ENCODE assay signal across 12 cellular contexts in genomic region chr3:50156549-50156948, GRCh38. TPM values are rescaled to one million over a fixed set of nuclear protein-coding genes. Genes with fewer than 3 reads are reported as not detected.
DNase-seq lines count a peak whose midpoint lies in the region; ATAC-seq and TF ChIP-seq lines count a peak whose summit lies in the region.
"Had no signal": no experiment of that assay in that cellular context is flagged by ENCODE, and none has a peak within 500 bp of the region (broad histone marks: within the 10 kb centered on the region; RNA-seq: fewer than 3 reads in every experiment).

No MANE protein-coding gene starts in this region.

- H3K27ac Mint-ChIP-seq in osteocyte (ENCODE audit: unreplicated experiment): no peak overlapping the region
- no peak overlapping the region for H3K27ac Mint-ChIP-seq in activated naive CD4-positive, alpha-beta T cell treated with anti-CD3 and anti-CD28 coated beads for 36 hours
- H3K27ac Mint-ChIP-seq: CD4-positive, CD25-positive, alpha-beta regulatory T cell had no signal

- H3K27ac ChIP-seq in RWPE1: peak overlapping the region; percentile 99
- H3K27ac ChIP-seq in effector memory CD4-positive, alpha-beta T cell (ENCODE audit: insufficient read depth, low read length, poor library complexity, severe bottlenecking): no peak overlapping the region
- H3K27ac ChIP-seq: SJSA1 had no signal

- ATAC-seq in HG03108 (IDR thresholded peaks at IDR 0.05; ENCODE audit: unreplicated experiment): no peak

- CTCF ChIA-PET in AG04449 (lab: Yijun Ruan, JAX) (interaction anchor here (0.7 to 1.5 kb wide), 8 partner anchors 9 to 70 kb away, joined by 3 to 6 read pairs (median 4); no protein-coding TSS in a partner anchor), RWPE1 (lab: Yijun Ruan, JAX) (interaction anchor here (0.9 to 1.0 kb wide), 3 partner anchors 36 to 70 kb away, joined by 3 to 5 read pairs (median 3); no protein-coding TSS in a partner anchor)
- CTCF ChIA-PET in activated naive CD4-positive, alpha-beta T cell treated with anti-CD3 and anti-CD28 coated beads for 36 hours (lab: Charles Lee): interaction anchor here (1.5 kb wide), 1 partner anchor 36 kb away, joined by 4 read pairs; no protein-coding TSS in a partner anchor

- no peaks in the 10 kb centered on the region for H3K9me3 Mint-ChIP-seq in osteocyte (ENCODE audit: unreplicated experiment)
- H3K9me3 Mint-ChIP-seq in activated naive CD4-positive, alpha-beta T cell treated with anti-CD3 and anti-CD28 coated beads for 36 hours: no peaks in the 10 kb centered on the region
- H3K9me3 Mint-ChIP-seq: central memory CD8-positive, alpha-beta T cell had no signal

- peaks cover 31% of the 10 kb centered on the region for H3K4me1 Mint-ChIP-seq in osteocyte (ENCODE audit: unreplicated experiment)
- H3K4me1 Mint-ChIP-seq in activated naive CD4-positive, alpha-beta T cell treated with anti-CD3 and anti-CD28 coated beads for 36 hours (ENCODE audit: low read depth): peaks cover 6% of the 10 kb centered on the region

- no peaks in the 10 kb centered on the region for H3K36me3 Mint-ChIP-seq in osteocyte (ENCODE audit: unreplicated experiment)
- no peaks in the 10 kb centered on the region for H3K36me3 Mint-ChIP-seq in activated naive CD4-positive, alpha-beta T cell treated with anti-CD3 and anti-CD28 coated beads for 36 hours (ENCODE audit: low read depth)
- H3K36me3 Mint-ChIP-seq: CD4-positive, CD25-positive, alpha-beta regulatory T cell had no signal

- H3K4me1 ChIP-seq in effector memory CD4-positive, alpha-beta T cell (ENCODE audit: control insufficient read depth, insufficient read depth, low read length, poor library complexity, severe bottlenecking): peaks cover 13% of the 10 kb centered on the region

- no peaks in the 10 kb centered on the region for H3K9me3 ChIP-seq in effector memory CD4-positive, alpha-beta T cell (ENCODE audit: control insufficient read depth, low read length)
- H3K9me3 ChIP-seq: SJSA1 had no signal

- H3K36me3 ChIP-seq in effector memory CD4-positive, alpha-beta T cell (ENCODE audit: control insufficient read depth, insufficient read depth, low read length): no peaks in the 10 kb centered on the region
- H3K36me3 ChIP-seq: SJSA1 had no signal

- H3K27me3 Mint-ChIP-seq in osteocyte (ENCODE audit: unreplicated experiment): peaks cover 23% of the 10 kb centered on the region
- H3K27me3 Mint-ChIP-seq in activated naive CD4-positive, alpha-beta T cell treated with anti-CD3 and anti-CD28 coated beads for 36 hours (ENCODE audit: low read depth): peaks cover 26% of the 10 kb centered on the region

- intact Hi-C loops in activated naive CD4-positive, alpha-beta T cell treated with anti-CD3 and anti-CD28 coated beads for 36 hours (cut with micrococcal nuclease): no loop called here

- H3K4me3 ChIP-seq in AG04449 (ENCODE audit: low read depth, low read length) (peak overlapping the region; percentile 52), fibroblast of the aortic adventitia (ENCODE audit: low read depth, low read length) (peak overlapping the region; percentile 70)
- no peak overlapping the region for H3K4me3 ChIP-seq in effector memory CD4-positive, alpha-beta T cell (ENCODE audit: insufficient read depth, low read depth, low read length, poor library complexity, severe bottlenecking)
- H3K4me3 ChIP-seq: SJSA1 had no signal

- TF ChIP-seq CTCF in AG04449 (IDR thresholded peaks at IDR 0.05; ENCODE audit: insufficient read depth, low read length, missing control alignments) (no peak), RWPE1 (conservative IDR thresholded peaks at IDR 0.05; ENCODE audit: low read depth) (no peak), fibroblast of the aortic adventitia (IDR thresholded peaks at IDR 0.05; ENCODE audit: insufficient read depth, low read length) (no peak), osteocyte (IDR thresholded peaks at IDR 0.05) (no peak)

- H3K4me3 Mint-ChIP-seq in osteocyte (ENCODE audit: unreplicated experiment): peak overlapping the region; percentile 73
- H3K4me3 Mint-ChIP-seq in activated naive CD4-positive, alpha-beta T cell treated with anti-CD3 and anti-CD28 coated beads for 36 hours: no peak overlapping the region

- DNase-seq in AG04449 (ENCODE audit: low read depth, low spot score): no peak
- no peak for DNase-seq in RWPE1 (ENCODE audit: low spot score)
- DNase-seq in fibroblast of the aortic adventitia (ENCODE audit: low read depth): no peak
- DNase-seq in osteocyte (ENCODE audit: extremely low spot score, unreplicated experiment): no peak
- DNase-seq in effector memory CD4-positive, alpha-beta T cell: no peak
- no peak for DNase-seq in activated naive CD4-positive, alpha-beta T cell treated with anti-CD3 and anti-CD28 coated beads for 36 hours
- DNase-seq in DMS 273 (lab: John Stamatoyannopoulos, UW; ENCODE audit: unreplicated experiment): no peak
- DNase-seq: CD4-positive, CD25-positive, alpha-beta regulatory T cell; NCI-H1930 had no signal

- peaks cover 21% of the 10 kb centered on the region for H3K27me3 ChIP-seq in effector memory CD4-positive, alpha-beta T cell (replicated peaks; ENCODE audit: control insufficient read depth, insufficient read depth, low read length, poor library complexity, severe bottlenecking)

- POLR2A ChIA-PET in AG04449 (lab: Yijun Ruan, JAX): interaction anchor here (0.5 to 1.4 kb wide), 3 partner anchors 8 to 353 kb away, joined by 3 to 6 read pairs (median 3); partner anchors contain the start of gene INKA1
- POLR2A ChIA-PET in RWPE1 (lab: Yijun Ruan, JAX; ENCODE audit: low non-redundant PET): no interaction called here

RNA-seq across cellular contexts. Expression of gene SEMA3F, which starts 1.4 kb away (rescaled TPM):
- total RNA-seq in fibroblast of the aortic adventitia (ENCODE audit: low replicate concordance) (0.74 and 3.5 TPM in 2 replicates), osteocyte (11.8 and 12.9 TPM in 2 replicates)
- not detected for total RNA-seq in activated naive CD4-positive, alpha-beta T cell treated with anti-CD3 and anti-CD28 coated beads for 36 hours

RNA-seq across cellular contexts. Expression of gene GNAT1, which starts 34.9 kb away (rescaled TPM):
- not detected in 2 replicates for total RNA-seq in fibroblast of the aortic adventitia (ENCODE audit: low replicate concordance)
- total RNA-seq in osteocyte: not detected in 2 replicates
- total RNA-seq in activated naive CD4-positive, alpha-beta T cell treated with anti-CD3 and anti-CD28 coated beads for 36 hours: not detected
- total RNA-seq: CD4-positive, CD25-positive, alpha-beta regulatory T cell; SJSA1 had no signal

RNA-seq across cellular contexts. Expression of gene SLC38A3, which starts 48.5 kb away (rescaled TPM):
- total RNA-seq in fibroblast of the aortic adventitia (ENCODE audit: low replicate concordance): 0.27 TPM in 1 of 2 replicates, not detected in the other
- total RNA-seq in osteocyte: 3.9 and 4.5 TPM in 2 replicates
- total RNA-seq in activated naive CD4-positive, alpha-beta T cell treated with anti-CD3 and anti-CD28 coated beads for 36 hours: not detected
- total RNA-seq: CD4-positive, CD25-positive, alpha-beta regulatory T cell; SJSA1 had no signal
